ENCODE assay signal across 9 cellular contexts in genomic region chr3:45597166-45597565, GRCh38. TPM values are rescaled to one million over a fixed set of nuclear protein-coding genes. Genes with fewer than 3 reads are reported as not detected.
DNase-seq lines count a peak whose midpoint lies in the region; ATAC-seq and TF ChIP-seq lines count a peak whose summit lies in the region.
"Had no signal": no experiment of that assay in that cellular context is flagged by ENCODE, and none has a peak within 500 bp of the region (broad histone marks: within the 10 kb centered on the region; RNA-seq: fewer than 3 reads in every experiment).

No MANE protein-coding gene starts in this region.

- no peaks in the 10 kb centered on the region for H3K27me3 ChIP-seq in lower lobe of right lung (ENCODE audit: low read depth)
- H3K27me3 ChIP-seq in tibial nerve = no peaks in the 10 kb centered on the region
- no peaks in the 10 kb centered on the region for H3K27me3 ChIP-seq in WERI-Rb-1 (ENCODE audit: insufficient read depth, low read depth, severe bottlenecking)
- H3K27me3 ChIP-seq: SJSA1 had no signal

- H3K27ac ChIP-seq in lower lobe of right lung (peak overlapping the region; percentile 81), tibial nerve (peak overlapping the region in 3 of 4 donors; percentile 67 to 91 (median 90)), WERI-Rb-1 (no peak overlapping the region)
- H3K27ac ChIP-seq: SJSA1 had no signal

- H3K4me3 Mint-ChIP-seq in activated naive CD8-positive, alpha-beta T cell treated with anti-CD3 and anti-CD28 coated beads for 36 hours = peak overlapping the region; percentile 92

- 38 to 40% methylated on average over 4 of the region's 4 CpGs for WGBS in tibial nerve, 2 donors

- ATAC-seq in lower lobe of right lung (no peak), GM18907 (IDR thresholded peaks at IDR 0.05; ENCODE audit: unreplicated experiment) (no peak)

- H3K27ac Mint-ChIP-seq in activated naive CD8-positive, alpha-beta T cell treated with anti-CD3 and anti-CD28 coated beads for 36 hours = peak overlapping the region; percentile 55

- peaks cover 37% of the 10 kb centered on the region for H3K36me3 Mint-ChIP-seq in activated naive CD8-positive, alpha-beta T cell treated with anti-CD3 and anti-CD28 coated beads for 36 hours

- peaks cover 8% of the 10 kb centered on the region for H3K36me3 ChIP-seq in lower lobe of right lung
- H3K36me3 ChIP-seq in tibial nerve = peaks cover 0 to 16% (median 0%) of the 10 kb centered on the region in 3 donors
- peaks cover 10% of the 10 kb centered on the region for H3K36me3 ChIP-seq in WERI-Rb-1

- TF ChIP-seq EP300 in tibial nerve (IDR thresholded peaks at IDR 0.05) = no peak

- TF ChIP-seq POLR2A in tibial nerve (IDR thresholded peaks at IDR 0.05) = no peak

- no peaks in the 10 kb centered on the region for H3K9me3 Mint-ChIP-seq in activated naive CD8-positive, alpha-beta T cell treated with anti-CD3 and anti-CD28 coated beads for 36 hours

- peaks cover 67% of the 10 kb centered on the region for H3K4me1 Mint-ChIP-seq in activated naive CD8-positive, alpha-beta T cell treated with anti-CD3 and anti-CD28 coated beads for 36 hours

- peaks cover 83% of the 10 kb centered on the region for H3K4me1 ChIP-seq in lower lobe of right lung
- H3K4me1 ChIP-seq in tibial nerve = peaks cover 0 to 85% (median 49%) of the 10 kb centered on the region in 4 donors

- intact Hi-C loops in lower lobe of right lung (cut with DNase I) = no loop called here

- TF ChIP-seq CTCF in lower lobe of right lung (IDR thresholded peaks at IDR 0.05) (no peak), tibial nerve (IDR thresholded peaks at IDR 0.05) (no peak), WERI-Rb-1 (IDR thresholded peaks at IDR 0.05; ENCODE audit: low read depth, low read length) (no peak)

- no peaks in the 10 kb centered on the region for H3K27me3 Mint-ChIP-seq in activated naive CD8-positive, alpha-beta T cell treated with anti-CD3 and anti-CD28 coated beads for 36 hours

- H3K4me3 ChIP-seq in lower lobe of right lung = peak overlapping the region; percentile 90
- peak overlapping the region; percentile 5 to 75 (median 61) for H3K4me3 ChIP-seq in tibial nerve
- H3K4me3 ChIP-seq in WERI-Rb-1 (ENCODE audit: low read depth, low read length) = no peak overlapping the region
- H3K4me3 ChIP-seq: SJSA1 had no signal

- no peaks in the 10 kb centered on the region for H3K9me3 ChIP-seq in lower lobe of right lung
- H3K9me3 ChIP-seq in tibial nerve = no peaks in the 10 kb centered on the region
- no peaks in the 10 kb centered on the region for H3K9me3 ChIP-seq in WERI-Rb-1 (ENCODE audit: severe bottlenecking)
- H3K9me3 ChIP-seq: SJSA1 had no signal

- peak; percentile 59 for DNase-seq in activated CD8-positive, alpha-beta memory T cell treated with anti-CD3 and anti-CD28 coated beads for 24 hours
- no peak for DNase-seq in activated CD8-positive, alpha-beta memory T cell treated with anti-CD3 and anti-CD28 coated beads, Interleukin-2, amount 50 U/mL, for 4 hours
- DNase-seq in activated naive CD8-positive, alpha-beta T cell treated with anti-CD3 and anti-CD28 coated beads for 36 hours = peak; percentile 26
- peak; percentile 36 for DNase-seq in lower lobe of right lung
- peak in 1 of 2 donors; percentile 38 for DNase-seq in tibial nerve (ENCODE audit: low spot score in 2 of 2)
- no peak for DNase-seq in WERI-Rb-1
- DNase-seq in NCI-H1436 (lab: John Stamatoyannopoulos, UW) = no peak

RNA-seq across cellular contexts. Expression of gene LIMD1, which starts 2.6 kb away (rescaled TPM):
- 10 to 100 TPM; 23.8 to 26.5 TPM for total RNA-seq in activated naive CD8-positive, alpha-beta T cell treated with anti-CD3 and anti-CD28 coated beads for 36 hours
- 80.6 TPM for total RNA-seq in lower lobe of right lung
- 10 to 100 TPM; 28.8 to 46.9 (median 36.4) TPM for total RNA-seq in tibial nerve

Comparison
In these comparisons a context has a peak if more than half of its experiments do, and no peak if none do; other contexts are left out.
1. DNase-seq: peak in activated CD8-positive, alpha-beta memory T cell treated with anti-CD3 and anti-CD28 coated beads for 24 hours (single experiment), activated naive CD8-positive, alpha-beta T cell treated with anti-CD3 and anti-CD28 coated beads for 36 hours (single experiment) and lower lobe of right lung (single experiment); none in activated CD8-positive, alpha-beta memory T cell treated with anti-CD3 and anti-CD28 coated beads, Interleukin-2, amount 50 U/mL, for 4 hours (single experiment), WERI-Rb-1 (single experiment) and NCI-H1436 (single experiment).